In the genomic region with DNA sequence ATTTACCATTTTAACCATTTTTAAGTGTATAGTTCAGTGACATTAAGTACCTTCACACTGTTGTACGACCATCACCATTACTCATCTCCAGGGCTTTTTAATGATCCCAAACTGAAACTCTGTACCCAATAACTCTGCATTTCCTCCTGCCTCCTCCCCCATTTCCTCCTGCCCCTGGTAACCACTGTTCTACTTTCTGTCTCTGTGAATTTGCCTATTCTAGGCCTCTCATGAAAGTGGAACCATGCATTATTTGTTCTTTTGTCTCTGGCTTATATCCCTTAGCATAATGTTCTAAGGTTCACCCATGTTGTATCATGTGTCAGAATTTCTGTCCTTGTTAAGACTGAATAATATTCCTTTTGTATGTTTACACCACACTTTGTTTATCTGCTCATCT, we compare ENCODE assay signal across 10 cellular contexts.
DNase-seq lines count a peak whose midpoint lies in the region; ATAC-seq and TF ChIP-seq lines count a peak whose summit lies in the region.
"Had no signal": no experiment of that assay in that cellular context is flagged by ENCODE, and none has a peak within 500 bp of the region (broad histone marks: within the 10 kb centered on the region; RNA-seq: fewer than 3 reads in every experiment).

No MANE protein-coding gene starts in this region.

- H3K4me1 ChIP-seq in PC-3 (ENCODE audit: insufficient read depth, low read length) = no peaks in the 10 kb centered on the region

- CTCF ChIA-PET in CD4-positive, alpha-beta T cell (lab: Charles Lee) = no interaction called here
- CTCF ChIA-PET in PC-3 (lab: Charles Lee) = no interaction called here

- DNase-seq in dermis blood vessel endothelial cell (peak; percentile 30), HPDE6-E6E7 (ENCODE audit: extremely low spot score) (no peak), PC-3 (no peak), NCI-H2107 treated with DMSO at 0.1 percent for 48 hours (lab: John Stamatoyannopoulos, UW; ENCODE audit: unreplicated experiment) (no peak)
- DNase-seq in CD4-positive, alpha-beta T cell = no peak
- DNase-seq: dorsolateral prefrontal cortex, NCI-H510A treated with DMSO at 0.1 percent for 48 hours had no signal

- no peak overlapping the region for H3K4me2 ChIP-seq in PC-3 (ENCODE audit: low read length)

- no peaks in the 10 kb centered on the region for H3K9me2 ChIP-seq in PC-3 (replicated peaks; ENCODE audit: low read length)

- H3K9me3 ChIP-seq in CD4-positive, alpha-beta T cell (ENCODE audit: control insufficient read depth, low read length) = no peaks in the 10 kb centered on the region
- no peaks in the 10 kb centered on the region for H3K9me3 ChIP-seq in PC-3 (ENCODE audit: low read length)

- H3K27ac Mint-ChIP-seq in CD4-positive, alpha-beta T cell = no peak overlapping the region

- H3K4me1 Mint-ChIP-seq in CD4-positive, alpha-beta T cell (ENCODE audit: low read depth) = peaks cover 12% of the 10 kb centered on the region

- H3K27ac ChIP-seq in CD4-positive, alpha-beta T cell (ENCODE audit: low read depth, low read length) = no peak overlapping the region
- no peak overlapping the region for H3K27ac ChIP-seq in PC-3 (ENCODE audit: low read length)
- H3K27ac ChIP-seq: dorsolateral prefrontal cortex had no signal

- TF ChIP-seq CTCF in CD4-positive, alpha-beta T cell (IDR thresholded peaks at IDR 0.05) = no peak
- no peak for TF ChIP-seq CTCF in PC-3 (conservative IDR thresholded peaks at IDR 0.05; ENCODE audit: low read depth, low read length)

- H3K79me2 ChIP-seq in PC-3 (ENCODE audit: low read length) = no peaks in the 10 kb centered on the region

- H3K27me3 Mint-ChIP-seq in CD4-positive, alpha-beta T cell = no peaks in the 10 kb centered on the region

- no peak overlapping the region for H3K4me3 ChIP-seq in PC-3 (ENCODE audit: low read length)
- H3K4me3 ChIP-seq: dorsolateral prefrontal cortex had no signal

- BruUV-seq in PC-3 (replicated peaks; lab: Mats Ljungman, UMichigan) = no TSS peak

- H4K20me1 ChIP-seq in PC-3 (ENCODE audit: low read length) = no peaks in the 10 kb centered on the region

- no peaks in the 10 kb centered on the region for H3K36me3 Mint-ChIP-seq in CD4-positive, alpha-beta T cell (ENCODE audit: low read depth)

- ATAC-seq in GM18519 (IDR thresholded peaks at IDR 0.05; ENCODE audit: low FRiP score, unreplicated experiment) (peak; percentile 88), GM21423 (IDR thresholded peaks at IDR 0.05; ENCODE audit: unreplicated experiment) (peak; percentile 94), HG03095 (IDR thresholded peaks at IDR 0.05; ENCODE audit: unreplicated experiment) (peak; percentile 92), PC-3 (no peak; the same call in 1 of the 2 replicates)
- no peak for ATAC-seq in CD4-positive, alpha-beta T cell (ENCODE audit: poor library complexity)

- H2AFZ ChIP-seq in PC-3 (ENCODE audit: low read length) = no peak overlapping the region

- H3K9me3 Mint-ChIP-seq in CD4-positive, alpha-beta T cell = no peaks in the 10 kb centered on the region

- H3F3A ChIP-seq in PC-3 (ENCODE audit: low read length, unreplicated experiment) = no peaks in the 10 kb centered on the region

- no peak overlapping the region for H3K9ac ChIP-seq in PC-3 (ENCODE audit: low read length)

- no peaks in the 10 kb centered on the region for H3K27me3 ChIP-seq in CD4-positive, alpha-beta T cell (ENCODE audit: control insufficient read depth, insufficient read depth, low read length)
- no peaks in the 10 kb centered on the region for H3K27me3 ChIP-seq in PC-3 (ENCODE audit: low read length)

- intact Hi-C loops in CD4-positive, alpha-beta T cell (cut with DNase I, micrococcal nuclease) = no loop called here
- intact Hi-C loops in PC-3 (cut with micrococcal nuclease) = loop anchor here (2.0 to 5.0 kb wide), 5 partner anchors 119 to 377 kb away; no protein-coding TSS in a partner anchor

- POLR2A ChIA-PET in CD4-positive, alpha-beta T cell (lab: Charles Lee) = no interaction called here
- POLR2A ChIA-PET in PC-3 (lab: Charles Lee; ENCODE audit: unreplicated experiment) = no interaction called here

- no peak overlapping the region for H3K4me3 Mint-ChIP-seq in CD4-positive, alpha-beta T cell

- H3K36me3 ChIP-seq in PC-3 (ENCODE audit: low read depth, low read length) = no peaks in the 10 kb centered on the region

Comparison
In these comparisons a context has a peak if more than half of its experiments do, and no peak if none do; other contexts are left out.
1. ATAC-seq: peak in GM18519 (single experiment), GM21423 (single experiment) and HG03095 (single experiment); none in CD4-positive, alpha-beta T cell (single experiment) and PC-3 (single experiment).